In genomic region chr2:233163486-233164103, GRCh38 we compare ENCODE assay signal across 31 cellular contexts.
DNase-seq lines count a peak whose midpoint lies in the region; ATAC-seq, FAIRE-seq and TF ChIP-seq lines count a peak whose summit lies in the region.
"Had no signal": no experiment of that assay in that cellular context is flagged by ENCODE, and none has a peak within 500 bp of the region (broad histone marks: within the 10 kb centered on the region; RNA-seq: fewer than 3 reads in every experiment).

No MANE protein-coding gene starts in this region.

- TF ChIP-seq EP300 in K562 (IDR thresholded peaks at IDR 0.05; ENCODE audit: low read length): no peak

- peaks cover 0 to 14% (median 6%) of the 10 kb centered on the region in 4 donors for H3K4me1 Mint-ChIP-seq in CD4-positive, alpha-beta memory T cell
- peaks cover 9 to 16% of the 10 kb centered on the region in 2 donors for H3K4me1 Mint-ChIP-seq in natural killer cell treated with Interleukin-12 subunit alpha and Interleukin-12 subunit beta and Interleukin-15 and Interleukin-18, amount 100 ng/mL, for 72 hours (ENCODE audit: low read depth in 2 of 2)

- POLR2A ChIA-PET in CD4-positive, alpha-beta memory T cell (lab: Charles Lee; ENCODE audit: partially characterized antibody): no interaction called here
- POLR2A ChIA-PET in K562 (lab: Yijun Ruan, JAX): no interaction called here

- BruUV-seq in K562 (replicated peaks; lab: Mats Ljungman, UMichigan): no TSS peak

- no peak for FAIRE-seq in K562 (lab: Jason Lieb, UNC)
- FAIRE-seq: GM12878, H54, TTC549 had no signal

- H3K4me3 Mint-ChIP-seq in CD4-positive, alpha-beta memory T cell: peak overlapping the region in 3 of 8 donors; percentile 18 to 46 (median 31)
- H3K4me3 Mint-ChIP-seq in natural killer cell treated with Interleukin-12 subunit alpha and Interleukin-12 subunit beta and Interleukin-15 and Interleukin-18, amount 100 ng/mL, for 72 hours: peak overlapping the region; percentile 11
- H3K4me3 Mint-ChIP-seq: activated CD4-positive, alpha-beta memory T cell treated with anti-CD3 and anti-CD28 coated beads for 36 hours; activated naive CD8-positive, alpha-beta T cell; effector memory CD8-positive, alpha-beta T cell; T-helper 17 cell had no signal

- no peak overlapping the region for H3K4me2 ChIP-seq in K562 (ENCODE audit: insufficient read depth, low read length)
- H3K4me2 ChIP-seq: BLaER1 had no signal

- no peaks in the 10 kb centered on the region for H3K27me3 ChIP-seq in CD4-positive, alpha-beta memory T cell (ENCODE audit: insufficient read depth, low read length)
- H3K27me3 ChIP-seq in K562 (ENCODE audit: control insufficient read depth in 2 of 2, insufficient read depth in 2 of 2, low read length in 2 of 2): no peaks in the 10 kb centered on the region
- H3K27me3 ChIP-seq: BLaER1, cardiac muscle cell, ovary, upper lobe of left lung had no signal

- ATAC-seq in K562 (no peak), GM18520 (IDR thresholded peaks at IDR 0.05; ENCODE audit: unreplicated experiment) (no peak), Right ventricle myocardium inferior (no peak)
- peak in 1 of 2 donors; percentile 41 for ATAC-seq in natural killer cell treated with Interleukin-12 subunit alpha and Interleukin-12 subunit beta and Interleukin-15 and Interleukin-18, amount 100 ng/mL, for 72 hours
- ATAC-seq: effector memory CD8-positive, alpha-beta T cell; GM12878; T-helper 17 cell had no signal

- CTCF ChIA-PET in CD4-positive, alpha-beta memory T cell (lab: Charles Lee; ENCODE audit: partially characterized antibody): interaction anchor here (1.5 to 1.7 kb wide), 3 partner anchors 10 to 109 kb away, joined by 3 to 7 read pairs (median 5); no protein-coding TSS in a partner anchor
- CTCF ChIA-PET in K562 (lab: Yijun Ruan, JAX; ENCODE audit: low intra/inter-chr PET ratio): no interaction called here

- DNase-seq in CD4-positive, alpha-beta memory T cell: no peak
- DNase-seq in NB4 (ENCODE audit: low read depth): peak; percentile 69
- DNase-seq in K562 (ENCODE audit: extremely low read depth in 1 of 4, low spot score in 3 of 4): no peak
- no peak for DNase-seq in natural killer cell treated with Interleukin-12 subunit alpha and Interleukin-12 subunit beta and Interleukin-15 and Interleukin-18, amount 100 ng/mL, for 72 hours (ENCODE audit: low spot score)
- no peak for DNase-seq in NCI-H1092 (lab: John Stamatoyannopoulos, UW)
- DNase-seq in Right ventricle myocardium inferior (ENCODE audit: missing footprints): no peak
- no peak for DNase-seq in glomerular visceral epithelial cell (ENCODE audit: extremely low spot score)
- DNase-seq: activated CD4-positive, alpha-beta memory T cell treated with anti-CD3 and anti-CD28 coated beads for 36 hours; activated CD4-positive, alpha-beta T cell treated with anti-CD3 and anti-CD28 coated beads for 1 hour; activated effector memory CD4-positive, alpha-beta T cell treated with anti-CD3 and anti-CD28 coated beads, Interleukin-2, amount 50 U/mL, for 16 hours; anterior cingulate cortex; cortex of kidney; DMS153; effector memory CD8-positive, alpha-beta T cell; erythroblast; islet precursor cell; Karpas-422; naive B cell; NCI-H146; NCI-H446 treated with DMSO at 0.1 percent for 48 hours; ovary; stimulated activated naive CD4-positive, alpha-beta T cell; T-helper 17 cell had no signal

- WGBS in K562 (ENCODE audit: insufficient coverage, low coverage, missing lambda C conversion rate): 86% methylated on average over 13 of the region's 18 CpGs

- no peaks in the 10 kb centered on the region for H3K9me3 Mint-ChIP-seq in CD4-positive, alpha-beta memory T cell
- H3K9me3 Mint-ChIP-seq in natural killer cell treated with Interleukin-12 subunit alpha and Interleukin-12 subunit beta and Interleukin-15 and Interleukin-18, amount 100 ng/mL, for 72 hours: no peaks in the 10 kb centered on the region
- H3K9me3 Mint-ChIP-seq: activated CD4-positive, alpha-beta memory T cell treated with anti-CD3 and anti-CD28 coated beads for 36 hours; effector memory CD8-positive, alpha-beta T cell; naive B cell had no signal

- no peak overlapping the region for H3K4me3 ChIP-seq in CD4-positive, alpha-beta memory T cell (ENCODE audit: low read length in 2 of 2)
- H3K4me3 ChIP-seq in NB4 (ENCODE audit: low read depth, low read length) (no peak overlapping the region), K562 (no peak overlapping the region)
- H3K4me3 ChIP-seq: BLaER1, cardiac muscle cell, GM12878, ovary, upper lobe of left lung had no signal

- TF ChIP-seq POLR2A in NB4 (IDR thresholded peaks at IDR 0.05; ENCODE audit: extremely low read depth, insufficient read length) (no peak), K562 (conservative IDR thresholded peaks at IDR 0.05) (no peak)

- in situ Hi-C loops in K562 (cut with MboI): no loop called here

- no peaks in the 10 kb centered on the region for H4K20me1 ChIP-seq in K562 (replicated peaks; ENCODE audit: control insufficient read depth, insufficient read depth, low read length)
- H4K20me1 ChIP-seq: BLaER1 had no signal

- peaks cover 35 to 44% of the 10 kb centered on the region in 2 donors for H3K36me3 Mint-ChIP-seq in CD4-positive, alpha-beta memory T cell
- no peaks in the 10 kb centered on the region for H3K36me3 Mint-ChIP-seq in natural killer cell treated with Interleukin-12 subunit alpha and Interleukin-12 subunit beta and Interleukin-15 and Interleukin-18, amount 100 ng/mL, for 72 hours
- H3K36me3 Mint-ChIP-seq: activated naive CD8-positive, alpha-beta T cell had no signal

- TF ChIP-seq RAD21 in K562 (CRISPR knock-in tag; conservative IDR thresholded peaks at IDR 0.05 in 1 of 2, IDR thresholded peaks at IDR 0.05 in 1 of 2): no peak

- H3K36me3 ChIP-seq in CD4-positive, alpha-beta memory T cell (ENCODE audit: insufficient read depth, low read length): peaks cover 70% of the 10 kb centered on the region
- no peaks in the 10 kb centered on the region for H3K36me3 ChIP-seq in K562 (ENCODE audit: control insufficient read depth, insufficient read depth, low read length)
- H3K36me3 ChIP-seq: cardiac muscle cell, ovary had no signal

- H3K27ac Mint-ChIP-seq in CD4-positive, alpha-beta memory T cell: peak overlapping the region in 6 of 7 donors; percentile 18 to 73 (median 66)
- H3K27ac Mint-ChIP-seq in natural killer cell treated with Interleukin-12 subunit alpha and Interleukin-12 subunit beta and Interleukin-15 and Interleukin-18, amount 100 ng/mL, for 72 hours: no peak overlapping the region
- H3K27ac Mint-ChIP-seq: activated naive CD8-positive, alpha-beta T cell; T-helper 17 cell had no signal

- H3K27ac ChIP-seq in CD4-positive, alpha-beta memory T cell (ENCODE audit: low read depth, low read length): no peak overlapping the region
- H3K27ac ChIP-seq in K562 (ENCODE audit: extremely low read depth, low read depth, low read length): no peak overlapping the region
- H3K27ac ChIP-seq: BLaER1, cardiac muscle cell, ovary had no signal

- H2AFZ ChIP-seq in K562 (ENCODE audit: low read depth, low read length): peak overlapping the region; percentile 50; the same call in 1 of the 2 replicates

- H3K27me3 Mint-ChIP-seq in CD4-positive, alpha-beta memory T cell: no peaks in the 10 kb centered on the region
- H3K27me3 Mint-ChIP-seq in natural killer cell treated with Interleukin-12 subunit alpha and Interleukin-12 subunit beta and Interleukin-15 and Interleukin-18, amount 100 ng/mL, for 72 hours: no peaks in the 10 kb centered on the region
- H3K27me3 Mint-ChIP-seq: activated CD4-positive, alpha-beta memory T cell treated with anti-CD3 and anti-CD28 coated beads for 36 hours; activated naive CD8-positive, alpha-beta T cell; effector memory CD8-positive, alpha-beta T cell; naive B cell; T-helper 17 cell had no signal

- no peak overlapping the region for H3K9ac ChIP-seq in K562 (ENCODE audit: insufficient read depth in 1 of 2, low read depth in 2 of 2, low read length in 2 of 2)
- H3K9ac ChIP-seq: BLaER1 had no signal

- intact Hi-C loops in CD4-positive, alpha-beta memory T cell (cut with micrococcal nuclease): no loop called here
- intact Hi-C loops in K562 (cut with micrococcal nuclease) (no loop called here), Right ventricle myocardium inferior (cut with DNase I) (no loop called here)

- H3K9me3 ChIP-seq in CD4-positive, alpha-beta memory T cell (ENCODE audit: control insufficient read depth in 1 of 2, low read length in 2 of 2): no peaks in the 10 kb centered on the region
- no peaks in the 10 kb centered on the region for H3K9me3 ChIP-seq in K562 (replicated peaks; ENCODE audit: control insufficient read depth, insufficient read depth, low read depth, low read length)
- H3K9me3 ChIP-seq: BLaER1, ovary, upper lobe of left lung had no signal

- no peaks in the 10 kb centered on the region for H3K9me1 ChIP-seq in K562 (ENCODE audit: control insufficient read depth, insufficient read depth, low read length)

- no peak for TF ChIP-seq CTCF in NB4 (IDR thresholded peaks at IDR 0.05; ENCODE audit: low read depth, low read length)
- no peak for TF ChIP-seq CTCF in K562 (IDR thresholded peaks at IDR 0.05 in 2 of 3, conservative IDR thresholded peaks at IDR 0.05 in 1 of 3; ENCODE audit: insufficient read depth in 2 of 3, low read depth in 1 of 3, low read length in 3 of 3)

- H3K79me2 ChIP-seq in K562 (ENCODE audit: control insufficient read depth, insufficient read depth, low read length): no peaks in the 10 kb centered on the region

- H3K4me1 ChIP-seq in CD4-positive, alpha-beta memory T cell (ENCODE audit: insufficient read depth, low read length): peaks cover 33% of the 10 kb centered on the region
- H3K4me1 ChIP-seq in K562 (replicated peaks in 1 of 2; ENCODE audit: control insufficient read depth in 2 of 2, insufficient read depth in 2 of 2, low read length in 2 of 2): peaks cover 18 to 26% of the 10 kb centered on the region in 2 experiments
- H3K4me1 ChIP-seq: BLaER1 had no signal

TF ChIP-seq in K562, 482 proteins besides CTCF, POLR2A, EP300 and RAD21 (continues in another document):
- TF ChIP-seq ZNF77 (CRISPR knock-in tag; IDR thresholded peaks at IDR 0.05) (no peak), CBX3 (IDR thresholded peaks at IDR 0.05; ENCODE audit: borderline replicate concordance in 1 of 2, low read length in 2 of 2) (no peak), MCM3 (IDR thresholded peaks at IDR 0.05) (no peak)

Comparison
In these comparisons a context has a peak if more than half of its experiments do, and no peak if none do; other contexts are left out.
1. H3K27ac Mint-ChIP-seq: peak in CD4-positive, alpha-beta memory T cell (6 of 7); none in natural killer cell treated with Interleukin-12 subunit alpha and Interleukin-12 subunit beta and Interleukin-15 and Interleukin-18, amount 100 ng/mL, for 72 hours (0 of 2).